11 cellular contexts compared by ENCODE assay signal in genomic region chrY:17202395-17202794, GRCh38.
"Had no signal": no experiment of that assay in that cellular context is flagged by ENCODE, and none has a peak within 500 bp of the region (broad histone marks: within the 10 kb centered on the region; RNA-seq: fewer than 3 reads in every experiment).

No MANE protein-coding gene starts in this region.

- FAIRE-seq: H1, H54 had no signal

- H3K36me3 ChIP-seq: HAP-1 had no signal

- H3K4me1 ChIP-seq: HAP-1 had no signal

- ATAC-seq: GM23338, HCT116 had no signal

- H3K4me2 ChIP-seq: GM23338 had no signal

- H3K9ac ChIP-seq: GM23248 had no signal

- H3K27ac ChIP-seq: GM23248 had no signal

- H2AFZ ChIP-seq: GM23248, GM23338 had no signal

- H3K4me3 ChIP-seq: GM23248, GM23338, HAP-1 had no signal

- DNase-seq: GM23248, GOT3, H7, H9, HCEC 1CT, HFFc6 had no signal

- H3K9me3 ChIP-seq: HAP-1 had no signal
